Comparison of ENCODE assay signal across 8 cellular contexts in the genomic region with DNA sequence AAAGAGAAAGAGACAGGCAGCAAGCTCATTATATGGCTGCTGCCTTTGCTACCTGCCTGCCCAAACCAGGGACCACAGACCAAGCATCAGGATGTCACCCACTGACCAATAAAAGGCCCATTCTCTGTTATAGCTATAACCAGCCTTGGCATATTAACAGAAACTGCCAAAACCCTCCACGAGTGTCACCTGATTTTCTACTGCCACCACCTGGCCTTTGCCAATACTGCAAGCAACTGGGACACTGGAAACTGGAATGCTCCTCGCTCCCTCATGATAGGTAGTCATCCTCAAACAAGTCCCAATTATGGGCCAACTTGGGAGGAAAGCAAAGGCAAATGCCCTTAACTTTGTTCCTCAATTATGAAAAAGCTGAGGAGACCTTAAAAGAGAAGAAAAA.
DNase-seq lines count a peak whose midpoint lies in the region; ATAC-seq, FAIRE-seq and TF ChIP-seq lines count a peak whose summit lies in the region.

No MANE protein-coding gene starts in this region.

- TF ChIP-seq POLR2A in endothelial cell of umbilical vein (IDR thresholded peaks at IDR 0.05; ENCODE audit: low read depth, low read length) = no peak

- DNase-seq in A673 (ENCODE audit: low spot score) = no peak
- peak; percentile 38 for DNase-seq in MM.1S
- peak; percentile 27 for DNase-seq in endothelial cell of umbilical vein (ENCODE audit: low read depth, low spot score)
- DNase-seq in smooth muscle cell (lab: John Stamatoyannopoulos, UW; ENCODE audit: unreplicated experiment) = no peak
- no peak for DNase-seq in NCI-H128 (lab: John Stamatoyannopoulos, UW; ENCODE audit: unreplicated experiment)
- DNase-seq in RCC 7860 (ENCODE audit: low spot score) = no peak

- H3K27ac ChIP-seq in A673 (ENCODE audit: low read depth, low read length, poor library complexity, severe bottlenecking) (no peak overlapping the region), MM.1S (ENCODE audit: low read length) (no peak overlapping the region), endothelial cell of umbilical vein (ENCODE audit: insufficient read depth, low read depth, low read length) (no peak overlapping the region), smooth muscle cell (ENCODE audit: low read depth) (no peak overlapping the region)

- H3K9me3 ChIP-seq in A673 (ENCODE audit: low read depth, low read length, poor library complexity, severe bottlenecking) (no peaks in the 10 kb centered on the region), MM.1S (replicated peaks; ENCODE audit: insufficient read depth, low read length) (no peaks in the 10 kb centered on the region), endothelial cell of umbilical vein (replicated peaks; ENCODE audit: control insufficient read depth, insufficient read depth, low read length) (no peaks in the 10 kb centered on the region), smooth muscle cell (replicated peaks; ENCODE audit: low read depth) (no peaks in the 10 kb centered on the region)

- H3K9me1 ChIP-seq in endothelial cell of umbilical vein (replicated peaks; ENCODE audit: control insufficient read depth, extremely low read depth, insufficient read depth, low read length) = no peaks in the 10 kb centered on the region

- WGBS in smooth muscle cell (ENCODE audit: low lambda C conversion rate) = 44% methylated on average over 2 of the region's 2 CpGs

- H3K36me3 ChIP-seq in A673 (ENCODE audit: insufficient read depth, low read length, poor library complexity, severe bottlenecking) (no peaks in the 10 kb centered on the region), MM.1S (replicated peaks; ENCODE audit: insufficient read depth, low read length) (no peaks in the 10 kb centered on the region), endothelial cell of umbilical vein (ENCODE audit: control insufficient read depth in 2 of 2, extremely low read depth in 1 of 2, insufficient read depth in 2 of 2, low read length in 2 of 2) (no peaks in the 10 kb centered on the region), smooth muscle cell (ENCODE audit: low read depth) (no peaks in the 10 kb centered on the region)

- H3K4me1 ChIP-seq in A673 (ENCODE audit: insufficient read depth, low read length, poor library complexity, severe bottlenecking) (no peaks in the 10 kb centered on the region), MM.1S (ENCODE audit: low read length) (no peaks in the 10 kb centered on the region), endothelial cell of umbilical vein (ENCODE audit: control insufficient read depth, extremely low read depth, insufficient read depth, low read length) (no peaks in the 10 kb centered on the region), smooth muscle cell (ENCODE audit: low read depth) (no peaks in the 10 kb centered on the region)

- H3K79me2 ChIP-seq in MM.1S (ENCODE audit: low read length) (no peaks in the 10 kb centered on the region), endothelial cell of umbilical vein (ENCODE audit: control insufficient read depth, insufficient read depth, low read length) (no peaks in the 10 kb centered on the region), smooth muscle cell (ENCODE audit: low read depth) (no peaks in the 10 kb centered on the region)

- H3K9ac ChIP-seq in MM.1S (ENCODE audit: low read length) (no peak overlapping the region), endothelial cell of umbilical vein (replicated peaks; ENCODE audit: extremely low read depth, insufficient read depth, low read length) (no peak overlapping the region), smooth muscle cell (ENCODE audit: low read depth) (no peak overlapping the region)

- H4K20me1 ChIP-seq in MM.1S (ENCODE audit: insufficient read depth, low read length) (no peaks in the 10 kb centered on the region), endothelial cell of umbilical vein (replicated peaks; ENCODE audit: control insufficient read depth, extremely low read depth, insufficient read depth, low read length) (no peaks in the 10 kb centered on the region), smooth muscle cell (ENCODE audit: low read depth) (no peaks in the 10 kb centered on the region)

- H3K27me3 ChIP-seq in A673 (replicated peaks; ENCODE audit: insufficient read depth, low read depth, low read length, poor library complexity) (no peaks in the 10 kb centered on the region), MM.1S (replicated peaks; ENCODE audit: insufficient read depth, low read length) (no peaks in the 10 kb centered on the region), endothelial cell of umbilical vein (ENCODE audit: control insufficient read depth in 2 of 2, insufficient read depth in 2 of 2, low read length in 2 of 2) (no peaks in the 10 kb centered on the region), smooth muscle cell (ENCODE audit: low read depth) (no peaks in the 10 kb centered on the region)

- CTCF ChIA-PET in A673 (lab: Charles Lee) (no interaction called here), endothelial cell of umbilical vein (lab: Charles Lee) (no interaction called here)

- TF ChIP-seq CTCF in A673 (conservative IDR thresholded peaks at IDR 0.05; ENCODE audit: low read depth, low read length) (peak; percentile 50), MM.1S (IDR thresholded peaks at IDR 0.05; ENCODE audit: low read length) (peak; percentile 69), endothelial cell of umbilical vein (IDR thresholded peaks at IDR 0.05; ENCODE audit: extremely low read depth in 1 of 2, insufficient read depth in 1 of 2, low read depth in 1 of 2, low read length in 2 of 2) (peak; percentile 10 to 50), smooth muscle cell (IDR thresholded peaks at IDR 0.05; ENCODE audit: borderline replicate concordance, insufficient read depth, poor library complexity, severe bottlenecking) (peak; percentile 35)

- no peak overlapping the region for H3K4me2 ChIP-seq in MM.1S (ENCODE audit: low read depth, low read length)
- no peak overlapping the region for H3K4me2 ChIP-seq in endothelial cell of umbilical vein (ENCODE audit: insufficient read depth, low read length)
- no peak overlapping the region for H3K4me2 ChIP-seq in smooth muscle cell

- no peak overlapping the region for H2AFZ ChIP-seq in MM.1S (ENCODE audit: low read length)
- no peak overlapping the region for H2AFZ ChIP-seq in endothelial cell of umbilical vein (ENCODE audit: low read depth, low read length)
- H2AFZ ChIP-seq in smooth muscle cell (ENCODE audit: low read depth) = no peak overlapping the region

- dilution Hi-C loops in endothelial cell of umbilical vein (cut with MboI; ENCODE audit: extremely low pct_ligation_motif_present, low sequenced_read_pairs) = no loop called here

- no peaks in the 10 kb centered on the region for H3F3A ChIP-seq in MM.1S (ENCODE audit: insufficient read depth, low read length)
- H3F3A ChIP-seq in smooth muscle cell (ENCODE audit: low read depth) = no peaks in the 10 kb centered on the region

- intact Hi-C loops in A673 (cut with micrococcal nuclease; ENCODE audit: unreplicated experiment) (no loop called here), endothelial cell of umbilical vein (cut with micrococcal nuclease) (no loop called here)

- ATAC-seq in GM18517 (IDR thresholded peaks at IDR 0.05; ENCODE audit: unreplicated experiment) = peak; percentile 60
- no peak for ATAC-seq in HG02588 (IDR thresholded peaks at IDR 0.05; ENCODE audit: unreplicated experiment)

- no peaks in the 10 kb centered on the region for H3K9me2 ChIP-seq in MM.1S (replicated peaks; ENCODE audit: insufficient read depth, low read length)

- POLR2A ChIA-PET in A673 (lab: Charles Lee; ENCODE audit: low non-redundant PET) = no interaction called here
- POLR2A ChIA-PET in endothelial cell of umbilical vein (lab: Charles Lee) = no interaction called here

- no TSS peak for BruUV-seq in A673 (replicated peaks; lab: Mats Ljungman, UMichigan)
- BruUV-seq in endothelial cell of umbilical vein (replicated peaks; lab: Mats Ljungman, UMichigan) = no TSS peak

- FAIRE-seq in endothelial cell of umbilical vein (lab: Jason Lieb, UNC) = peak; percentile 76
- FAIRE-seq in RCC 7860 (lab: Jason Lieb, UNC) = no peak

- H3K4me3 ChIP-seq in A673 (ENCODE audit: low read depth, low read length, poor library complexity, severe bottlenecking) (no peak overlapping the region), MM.1S (ENCODE audit: low read length) (no peak overlapping the region), endothelial cell of umbilical vein (replicated peaks in 1 of 3; ENCODE audit: insufficient read depth in 1 of 3, low read depth in 1 of 3, low read length in 3 of 3) (no peak overlapping the region), smooth muscle cell (no peak overlapping the region)

TF ChIP-seq in endothelial cell of umbilical vein, 7 proteins besides CTCF, POLR2A, EP300 and RAD21:
- TF ChIP-seq POLR2AphosphoS5 (IDR thresholded peaks at IDR 0.05; ENCODE audit: insufficient read depth, low read depth, low read length) (no peak), JUN (IDR thresholded peaks at IDR 0.05; ENCODE audit: borderline replicate concordance, insufficient read depth, insufficient read length, low read depth) (no peak), EZH2 (IDR thresholded peaks at IDR 0.05; ENCODE audit: borderline replicate concordance, low read depth, low read length, severe bottlenecking) (no peak), MYC (IDR thresholded peaks at IDR 0.05; ENCODE audit: low read depth, low read length) (no peak), FOS (IDR thresholded peaks at IDR 0.05; ENCODE audit: borderline replicate concordance, insufficient read depth, low read length) (no peak), GATA2 (IDR thresholded peaks at IDR 0.05; ENCODE audit: insufficient read depth, insufficient read length, low read depth, low read length) (no peak)
- TF ChIP-seq, protein P1, sequence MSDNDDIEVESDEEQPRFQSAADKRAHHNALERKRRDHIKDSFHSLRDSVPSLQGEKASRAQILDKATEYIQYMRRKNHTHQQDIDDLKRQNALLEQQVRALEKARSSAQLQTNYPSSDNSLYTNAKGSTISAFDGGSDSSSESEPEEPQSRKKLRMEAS (IDR thresholded peaks at IDR 0.05; ENCODE audit: insufficient read depth, insufficient read length) = no peak

Comparison
In these comparisons a context has a peak if more than half of its experiments do, and no peak if none do; other contexts are left out.
1. DNase-seq: peak in MM.1S (single experiment) and endothelial cell of umbilical vein (single experiment); none in A673 (single experiment), smooth muscle cell (single experiment), NCI-H128 (single experiment) and RCC 7860 (single experiment).
2. Peak in every context shown above with its lines, with median percentiles within 50 percentile points of each other: CTCF ChIP-seq.